Comparison of ENCODE assay signal across 33 cellular contexts in the genomic region with DNA sequence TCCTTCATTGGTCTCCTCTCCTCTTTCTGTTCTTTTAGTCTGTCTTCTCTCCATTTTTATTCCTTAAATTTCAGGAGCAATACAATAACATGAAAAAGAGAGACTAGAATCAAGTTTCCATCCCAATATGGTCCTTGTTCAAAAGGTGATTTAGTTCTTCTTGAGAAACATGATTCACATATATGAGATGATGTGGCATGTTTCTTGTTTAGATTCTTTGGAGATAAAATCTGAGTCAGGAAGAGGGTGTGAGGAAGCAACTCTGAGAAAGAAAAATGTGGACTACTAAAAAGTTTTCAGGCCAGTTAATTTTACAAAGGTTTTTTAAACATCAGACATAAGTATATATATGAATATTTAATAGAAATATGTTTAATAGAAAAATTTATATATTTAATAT.
"Had no signal": no experiment of that assay in that cellular context is flagged by ENCODE, and none has a peak within 500 bp of the region (broad histone marks: within the 10 kb centered on the region; RNA-seq: fewer than 3 reads in every experiment).

No MANE protein-coding gene starts in this region.

- H3K4me1 ChIP-seq: colonic mucosa, heart right ventricle, lower lobe of right lung, sigmoid colon, stomach, thyroid gland, upper lobe of left lung had no signal

- H3K27me3 ChIP-seq: colonic mucosa, heart right ventricle, sigmoid colon, stomach, thyroid gland, upper lobe of left lung had no signal

- DNase-seq: activated CD4-positive, alpha-beta memory T cell treated with anti-CD3 and anti-CD28 coated beads for 36 hours; activated CD4-positive, CD25-positive, alpha-beta regulatory T cell treated with anti-CD3 and anti-CD28 coated beads, Interleukin-2, amount 50 U/mL, for 72 hours; activated CD8-positive, alpha-beta memory T cell treated with anti-CD3 and anti-CD28 coated beads, Interleukin-2, amount 50 U/mL, for 4 hours; activated effector memory CD4-positive, alpha-beta T cell treated with anti-CD3 and anti-CD28 coated beads, Interleukin-2, amount 50 U/mL, for 16 hours; activated naive CD4-positive, alpha-beta T cell treated with anti-CD3 and anti-CD28 coated beads for 36 hours; activated naive CD8-positive, alpha-beta T cell treated with anti-CD3 and anti-CD28 coated beads for 36 hours; activated T-cell treated with anti-CD3 and anti-CD28 coated beads, Interleukin-2, amount 50 U/mL, for 1 hour; amniotic stem cell; colonic mucosa; effector CD8-positive, alpha-beta T cell; foreskin melanocyte; heart right ventricle; kidney glomerular epithelial cell; lower lobe of right lung; mucosa of descending colon; sigmoid colon; stimulated activated CD4-positive, alpha-beta T cell treated with anti-CD3 and anti-CD28 coated beads, Interleukin-1b, Interleukin-23, amount 100 ng/mL, for 48 hours; stimulated activated CD4-positive, alpha-beta T cell treated with anti-CD3 and anti-CD28 coated beads, Interleukin-4, amount 100 ng/mL, for 4 hours; stimulated activated naive B cell treated with anti-CD40 and anti-IgM and Interleukin-4, amounts not matched to agents 10 μg/mL and 1 μg/mL and 100 μg/mL, for 72 hours; stomach; SW 1271; T-helper 9 cell; thyroid gland; upper lobe of left lung; WERI-Rb-1 had no signal

- H3K27ac Mint-ChIP-seq: activated CD4-positive, alpha-beta memory T cell treated with anti-CD3 and anti-CD28 coated beads for 36 hours; activated CD4-positive, alpha-beta T cell treated with anti-CD3 and anti-CD28 coated beads, Interleukin-2, amount 10 ng/mL, durations not matched to agents 24 days and 14 days; activated naive CD4-positive, alpha-beta T cell treated with anti-CD3 and anti-CD28 coated beads for 36 hours; activated naive CD8-positive, alpha-beta T cell treated with anti-CD3 and anti-CD28 coated beads for 36 hours; activated T-helper 1 cell treated with anti-CD3 and anti-CD28 coated beads, Interleukin-12 subunit alpha, Interleukin-12 subunit beta, Interleukin-2, Interleukin-4 antibody, amounts not matched to agents 30 ng/mL and 10 ng/mL and 1 ng/mL, durations not matched to agents 14 hours and 24 hours and 36 hours; nephron; progenitor cell of endocrine pancreas; stimulated activated naive B cell treated with anti-CD40 and anti-IgM and Interleukin-4, amounts not matched to agents 10 μg/mL and 1 μg/mL and 100 μg/mL, for 72 hours; T-helper 1 cell treated with Interleukin-12 subunit alpha and Interleukin-12 subunit beta and Interleukin-4 antibody, amounts not matched to agents 30 μg/mL and 1 μg/mL, for 36 hours had no signal

- H3K36me3 Mint-ChIP-seq: activated CD4-positive, alpha-beta memory T cell treated with anti-CD3 and anti-CD28 coated beads for 36 hours; activated naive CD8-positive, alpha-beta T cell treated with anti-CD3 and anti-CD28 coated beads for 36 hours; stimulated activated naive B cell treated with anti-CD40 and anti-IgM and Interleukin-4, amounts not matched to agents 10 μg/mL and 1 μg/mL and 100 μg/mL, for 72 hours had no signal

- FAIRE-seq: TTC549 had no signal

- H3K9me3 ChIP-seq: colonic mucosa, heart right ventricle, lower lobe of right lung, mucosa of descending colon, sigmoid colon, stomach, thyroid gland, upper lobe of left lung had no signal

- H3K36me3 ChIP-seq: colonic mucosa, heart right ventricle, lower lobe of right lung, sigmoid colon, stomach, thyroid gland, upper lobe of left lung, WERI-Rb-1 had no signal

- H3K9me3 Mint-ChIP-seq: activated CD4-positive, alpha-beta memory T cell treated with anti-CD3 and anti-CD28 coated beads for 36 hours; activated naive CD4-positive, alpha-beta T cell treated with anti-CD3 and anti-CD28 coated beads for 36 hours; activated naive CD8-positive, alpha-beta T cell treated with anti-CD3 and anti-CD28 coated beads for 36 hours; nephron had no signal

- H3K4me1 Mint-ChIP-seq: activated CD4-positive, alpha-beta T cell treated with anti-CD3 and anti-CD28 coated beads, Interleukin-2, amount 10 ng/mL, durations not matched to agents 24 days and 14 days; activated naive CD8-positive, alpha-beta T cell treated with anti-CD3 and anti-CD28 coated beads for 36 hours; nephron; stimulated activated naive B cell treated with anti-CD40 and anti-IgM and Interleukin-4, amounts not matched to agents 10 μg/mL and 1 μg/mL and 100 μg/mL, for 72 hours had no signal

- H3K4me3 ChIP-seq: colonic mucosa, heart right ventricle, lower lobe of right lung, mucosa of descending colon, sigmoid colon, smooth muscle cell, stomach, thyroid gland, upper lobe of left lung had no signal

- H3K4me3 Mint-ChIP-seq: activated CD4-positive, alpha-beta memory T cell treated with anti-CD3 and anti-CD28 coated beads for 36 hours; activated CD4-positive, alpha-beta T cell treated with anti-CD3 and anti-CD28 coated beads, Interleukin-2, amount 10 ng/mL, durations not matched to agents 24 days and 14 days; activated naive CD4-positive, alpha-beta T cell treated with anti-CD3 and anti-CD28 coated beads for 36 hours; activated naive CD8-positive, alpha-beta T cell treated with anti-CD3 and anti-CD28 coated beads for 36 hours; activated T-helper 1 cell treated with anti-CD3 and anti-CD28 coated beads, Interleukin-12 subunit alpha, Interleukin-12 subunit beta, Interleukin-2, Interleukin-4 antibody, amounts not matched to agents 30 ng/mL and 10 ng/mL and 1 ng/mL, durations not matched to agents 14 hours and 24 hours and 36 hours; nephron; stimulated activated naive B cell treated with anti-CD40 and anti-IgM and Interleukin-4, amounts not matched to agents 10 μg/mL and 1 μg/mL and 100 μg/mL, for 72 hours; T-helper 1 cell treated with Interleukin-12 subunit alpha and Interleukin-12 subunit beta and Interleukin-4 antibody, amounts not matched to agents 30 μg/mL and 1 μg/mL, for 36 hours had no signal

- ATAC-seq: heart right ventricle; left lobe of liver; lower lobe of right lung; mucosa of descending colon; stimulated activated naive B cell treated with anti-CD40 and anti-IgM and Interleukin-4, amounts not matched to agents 10 μg/mL and 1 μg/mL and 100 μg/mL, for 72 hours had no signal

- H3K27me3 Mint-ChIP-seq: activated CD4-positive, alpha-beta memory T cell treated with anti-CD3 and anti-CD28 coated beads for 36 hours; activated CD4-positive, alpha-beta T cell treated with anti-CD3 and anti-CD28 coated beads, Interleukin-2, amount 10 ng/mL, durations not matched to agents 24 days and 14 days; activated naive CD8-positive, alpha-beta T cell treated with anti-CD3 and anti-CD28 coated beads for 36 hours; progenitor cell of endocrine pancreas; stimulated activated naive B cell treated with anti-CD40 and anti-IgM and Interleukin-4, amounts not matched to agents 10 μg/mL and 1 μg/mL and 100 μg/mL, for 72 hours had no signal

- H3K27ac ChIP-seq: colonic mucosa, heart right ventricle, lower lobe of right lung, sigmoid colon, stomach, thyroid gland, upper lobe of left lung, WERI-Rb-1 had no signal
